8 cellular contexts compared by ENCODE assay signal in genomic region chr14:21268612-21269251, GRCh38. TPM values are rescaled to one million over a fixed set of nuclear protein-coding genes. Genes with fewer than 3 reads are reported as not detected.
A peak's percentile ranks its signal among the peaks of the same experiment; 100 is the strongest.
DNase-seq lines count a peak whose midpoint lies in the region; ATAC-seq and TF ChIP-seq lines count a peak whose summit lies in the region.

No MANE protein-coding gene starts in this region.

- peaks cover 55% of the 10 kb centered on the region for H3K79me2 ChIP-seq in Karpas-422 (ENCODE audit: low read length)

- H2AFZ ChIP-seq in Karpas-422 (ENCODE audit: low read length): no peak overlapping the region

- intact Hi-C loops in vagina (cut with DNase I): no loop called here

- no peak for TF ChIP-seq CTCF in vagina (IDR thresholded peaks at IDR 0.05)

- H3K9me2 ChIP-seq in Karpas-422 (replicated peaks; ENCODE audit: insufficient read depth, low read length): no peaks in the 10 kb centered on the region

- H3K36me3 ChIP-seq in Karpas-422 (ENCODE audit: insufficient read depth, low read length) (peaks cover 50% of the 10 kb centered on the region), vagina (peaks cover 0 to 5% of the 10 kb centered on the region in 2 donors)

- H3K27me3 ChIP-seq in Karpas-422 (ENCODE audit: low read length) (no peaks in the 10 kb centered on the region), mononuclear cell (ENCODE audit: insufficient read depth, low read length) (no peaks in the 10 kb centered on the region), vagina (no peaks in the 10 kb centered on the region)

- peak overlapping the region; percentile 93 for H3K27ac ChIP-seq in Karpas-422 (ENCODE audit: low read length)
- H3K27ac ChIP-seq in vagina: peak overlapping the region; percentile 99

- TF ChIP-seq POLR2A in vagina (IDR thresholded peaks at IDR 0.05): no peak

- H3K4me3 ChIP-seq in Karpas-422 (ENCODE audit: low read length) (peak overlapping the region; percentile 92), mononuclear cell (ENCODE audit: low read length) (peak overlapping the region; percentile 100), vagina (peak overlapping the region; percentile 84 to 93)

- H4K20me1 ChIP-seq in Karpas-422 (ENCODE audit: insufficient read depth, low read depth, low read length): peaks cover 51% of the 10 kb centered on the region

- H3K4me2 ChIP-seq in Karpas-422 (ENCODE audit: low read depth, low read length, poor library complexity, severe bottlenecking): peak overlapping the region; percentile 88

- H3K4me1 ChIP-seq in Karpas-422 (ENCODE audit: low read length): peaks cover 55% of the 10 kb centered on the region
- peaks cover 52% of the 10 kb centered on the region for H3K4me1 ChIP-seq in mononuclear cell (ENCODE audit: insufficient read depth, low read length)
- H3K4me1 ChIP-seq in vagina: peaks cover 55% of the 10 kb centered on the region

- H3K9me3 ChIP-seq in Karpas-422 (ENCODE audit: low read length) (no peaks in the 10 kb centered on the region), mononuclear cell (ENCODE audit: low read depth, low read length) (no peaks in the 10 kb centered on the region), vagina (no peaks in the 10 kb centered on the region)

- H3K9ac ChIP-seq in Karpas-422 (ENCODE audit: low read length): peak overlapping the region; percentile 95

- DNase-seq in EH (ENCODE audit: low read depth) (peak; percentile 71), Karpas-422 (peak; percentile 92), dermis microvascular lymphatic vessel endothelial cell (ENCODE audit: low read depth in 2 of 2) (peak; percentile 66 to 79), vagina (ENCODE audit: extremely low spot score in 2 of 2) (no peak), T-helper 9 cell (no peak)

- peak; percentile 7; the same call in 2 of the 3 replicates for ATAC-seq in SK-N-SH treated with all-trans-retinoic acid at 6 μM for 48 hours
- no peak for ATAC-seq in HG03521 (IDR thresholded peaks at IDR 0.05; ENCODE audit: unreplicated experiment)

TF ChIP-seq in SK-N-SH treated with all-trans-retinoic acid at 6 μM for 48 hours, 23 proteins besides CTCF, POLR2A, EP300 and RAD21:
- TF ChIP-seq TCF4 (CRISPR knock-in tag; IDR thresholded peaks at IDR 0.05; ENCODE audit: borderline replicate concordance): no peak
- no peak for TF ChIP-seq ESRRG (CRISPR knock-in tag; IDR thresholded peaks at IDR 0.05)
- no peak for TF ChIP-seq ZFP3 (CRISPR knock-in tag; IDR thresholded peaks at IDR 0.05)
- no peak for TF ChIP-seq PPARA (CRISPR knock-in tag; IDR thresholded peaks at IDR 0.05; ENCODE audit: borderline replicate concordance)
- TF ChIP-seq TOX (CRISPR knock-in tag; IDR thresholded peaks at IDR 0.05; ENCODE audit: borderline replicate concordance): no peak
- no peak for TF ChIP-seq GLIS3 (CRISPR knock-in tag; IDR thresholded peaks at IDR 0.05)
- no peak for TF ChIP-seq BACH2 (CRISPR knock-in tag; IDR thresholded peaks at IDR 0.05; ENCODE audit: borderline replicate concordance)
- TF ChIP-seq PATZ1 (CRISPR knock-in tag; IDR thresholded peaks at IDR 0.05; ENCODE audit: borderline replicate concordance): no peak
- TF ChIP-seq ZNF70 (CRISPR knock-in tag; IDR thresholded peaks at IDR 0.05): no peak
- no peak for TF ChIP-seq ZNF8 (CRISPR knock-in tag; IDR thresholded peaks at IDR 0.05)
- no peak for TF ChIP-seq ZNF565 (CRISPR knock-in tag; conservative IDR thresholded peaks at IDR 0.05; ENCODE audit: low read depth)
- TF ChIP-seq ARNTL (CRISPR knock-in tag; IDR thresholded peaks at IDR 0.05; ENCODE audit: borderline replicate concordance, low read depth): no peak
- TF ChIP-seq RARB (CRISPR knock-in tag; IDR thresholded peaks at IDR 0.05): no peak
- TF ChIP-seq SNAI2 (CRISPR knock-in tag; IDR thresholded peaks at IDR 0.05): no peak
- no peak for TF ChIP-seq ZC3H10 (CRISPR knock-in tag; IDR thresholded peaks at IDR 0.05)
- TF ChIP-seq CREB5 (CRISPR knock-in tag; IDR thresholded peaks at IDR 0.05; ENCODE audit: low read depth): no peak
- TF ChIP-seq ISL1 (CRISPR knock-in tag; IDR thresholded peaks at IDR 0.05): no peak
- no peak for TF ChIP-seq ZFP30 (CRISPR knock-in tag; IDR thresholded peaks at IDR 0.05)
- TF ChIP-seq POU6F1 (CRISPR knock-in tag; IDR thresholded peaks at IDR 0.05; ENCODE audit: borderline replicate concordance, low read depth): no peak
- no peak for TF ChIP-seq CSDC2 (CRISPR knock-in tag; IDR thresholded peaks at IDR 0.05)

RNA-seq across cellular contexts. Expression of gene HNRNPC, which starts 0.5 kb away (rescaled TPM):
- 661 and 1,144 TPM in 2 replicates for total RNA-seq in Karpas-422 (2014; rRNA removed; shearing (Covaris generic); ENCODE audit: low replicate concordance)
- 479 and 693 TPM in 2 replicates for total RNA-seq in dermis microvascular lymphatic vessel endothelial cell
- 1,082 TPM for total RNA-seq in mononuclear cell
- total RNA-seq in vagina: 345 TPM

RNA-seq across cellular contexts. Expression of gene RPGRIP1, which starts 11.2 kb away (rescaled TPM):
- not detected in 2 replicates for total RNA-seq in Karpas-422 (2014; rRNA removed; shearing (Covaris generic); ENCODE audit: low replicate concordance)
- 0.39 and 0.76 TPM in 2 replicates for total RNA-seq in dermis microvascular lymphatic vessel endothelial cell
- total RNA-seq in mononuclear cell: 0.42 TPM
- total RNA-seq in vagina: not detected

Comparison
In these comparisons a context has a peak if more than half of its experiments do, and no peak if none do; other contexts are left out.
1. DNase-seq: peak in EH (single experiment), Karpas-422 (single experiment) and dermis microvascular lymphatic vessel endothelial cell (2 of 2); none in vagina (0 of 2) and T-helper 9 cell (single experiment).
2. Peak in every context shown above with its lines, with median percentiles within 50 percentile points of each other: H3K4me3 ChIP-seq.